In the genomic region with DNA sequence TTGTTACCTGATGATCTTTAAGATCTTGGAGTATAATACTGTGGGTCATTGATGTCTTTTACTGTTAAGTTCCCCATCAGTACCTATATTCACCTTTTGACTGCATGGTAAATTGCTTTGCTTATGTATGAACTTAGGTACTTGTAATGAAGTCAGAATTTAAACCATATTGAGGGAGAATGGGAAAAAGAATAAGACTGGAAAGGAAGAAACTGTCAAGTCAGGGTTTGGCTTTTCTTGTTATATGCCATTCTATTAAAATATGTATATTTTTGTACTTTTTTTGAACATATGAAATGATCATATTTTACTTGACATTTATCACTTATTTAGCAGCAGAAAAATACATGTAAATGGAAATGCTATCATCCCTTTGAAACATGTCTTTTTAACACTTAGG, we compare ENCODE assay signal across 31 cellular contexts.
"Had no signal": no experiment of that assay in that cellular context is flagged by ENCODE, and none has a peak within 500 bp of the region (broad histone marks: within the 10 kb centered on the region; RNA-seq: fewer than 3 reads in every experiment).

No MANE protein-coding gene starts in this region.

- H3K4me3 Mint-ChIP-seq: activated CD4-positive, alpha-beta memory T cell treated with anti-CD3 and anti-CD28 coated beads, Interleukin-2, amount 10 ng/mL, durations not matched to agents 7 days and 5 days; activated CD8-positive, alpha-beta memory T cell treated with anti-CD3 and anti-CD28 coated beads, Interleukin-2, amount 10 ng/mL, durations not matched to agents 7 days and 5 days; activated naive CD4-positive, alpha-beta T cell treated with anti-CD3 and anti-CD28 coated beads, Interleukin-2, amount 10 ng/mL, durations not matched to agents 7 days and 5 days; activated naive CD8-positive, alpha-beta T cell treated with anti-CD3 and anti-CD28 coated beads, Interleukin-2, amount 10 ng/mL, durations not matched to agents 7 days and 5 days had no signal

- H3K4me3 ChIP-seq: body of pancreas, SJSA1 had no signal

- H3K36me3 ChIP-seq: SJSA1 had no signal

- H3K9me3 Mint-ChIP-seq: activated CD4-positive, alpha-beta memory T cell treated with anti-CD3 and anti-CD28 coated beads, Interleukin-2, amount 10 ng/mL, durations not matched to agents 7 days and 5 days; activated naive CD4-positive, alpha-beta T cell treated with anti-CD3 and anti-CD28 coated beads, Interleukin-2, amount 10 ng/mL, durations not matched to agents 7 days and 5 days had no signal

- DNase-seq: activated CD4-positive, alpha-beta memory T cell treated with anti-CD3 and anti-CD28 coated beads, Interleukin-2, amount 10 ng/mL, durations not matched to agents 7 days and 5 days; activated CD4-positive, alpha-beta T cell treated with anti-CD3 and anti-CD28 coated beads for 1 hour; activated CD4-positive, alpha-beta T cell treated with anti-CD3 and anti-CD28 coated beads for 48 hours; activated CD4-positive, CD25-positive, alpha-beta regulatory T cell; activated CD8-positive, alpha-beta memory T cell treated with anti-CD3 and anti-CD28 coated beads for 24 hours; activated CD8-positive, alpha-beta memory T cell treated with anti-CD3 and anti-CD28 coated beads, Interleukin-2, amount 10 ng/mL, durations not matched to agents 7 days and 5 days; activated CD8-positive, alpha-beta memory T cell treated with anti-CD3 and anti-CD28 coated beads, Interleukin-2, amount 50 U/mL, for 48 hours; activated effector memory CD4-positive, alpha-beta T cell treated with Interleukin-2 at 50 U/mL for 16 hours; activated naive CD4-positive, alpha-beta T cell treated with anti-CD3 and anti-CD28 coated beads, Interleukin-2, amount 10 ng/mL, durations not matched to agents 7 days and 5 days; activated naive CD8-positive, alpha-beta T cell treated with anti-CD3 and anti-CD28 coated beads, Interleukin-2, amount 10 ng/mL, durations not matched to agents 7 days and 5 days; activated T-cell treated with anti-CD3 and anti-CD28 coated beads, Interleukin-2, amount 50 U/mL, for 48 hours; body of pancreas; caudate nucleus; Karpas-422; NCI-H1105; NCI-H1417 treated with DMSO at 0.1 percent for 48 hours; NCI-H187 treated with DMSO at 0.1 percent for 48 hours; NCI-H2081; NCI-H2171 treated with DMSO at 0.1 percent for 48 hours; NCI-H226; NCI-H446 treated with DMSO at 0.1 percent for 48 hours; NCI-H524; RPMI8226; SHP77 treated with DMSO at 0.1 percent for 48 hours; SW 1271; T-helper 1 cell; T-helper 2 cell; T-helper 9 cell had no signal

- H3K27me3 Mint-ChIP-seq: activated CD4-positive, alpha-beta memory T cell treated with anti-CD3 and anti-CD28 coated beads, Interleukin-2, amount 10 ng/mL, durations not matched to agents 7 days and 5 days; activated CD8-positive, alpha-beta memory T cell treated with anti-CD3 and anti-CD28 coated beads, Interleukin-2, amount 10 ng/mL, durations not matched to agents 7 days and 5 days; activated naive CD4-positive, alpha-beta T cell treated with anti-CD3 and anti-CD28 coated beads, Interleukin-2, amount 10 ng/mL, durations not matched to agents 7 days and 5 days; activated naive CD8-positive, alpha-beta T cell treated with anti-CD3 and anti-CD28 coated beads, Interleukin-2, amount 10 ng/mL, durations not matched to agents 7 days and 5 days had no signal

- H3K4me1 ChIP-seq: SJSA1 had no signal

- H3K36me3 Mint-ChIP-seq: activated naive CD4-positive, alpha-beta T cell treated with anti-CD3 and anti-CD28 coated beads, Interleukin-2, amount 10 ng/mL, durations not matched to agents 7 days and 5 days had no signal

- H3K27ac ChIP-seq: SJSA1, VCaP had no signal

- H3K27ac Mint-ChIP-seq: activated CD4-positive, alpha-beta memory T cell treated with anti-CD3 and anti-CD28 coated beads, Interleukin-2, amount 10 ng/mL, durations not matched to agents 7 days and 5 days; activated CD8-positive, alpha-beta memory T cell treated with anti-CD3 and anti-CD28 coated beads, Interleukin-2, amount 10 ng/mL, durations not matched to agents 7 days and 5 days; activated naive CD4-positive, alpha-beta T cell treated with anti-CD3 and anti-CD28 coated beads, Interleukin-2, amount 10 ng/mL, durations not matched to agents 7 days and 5 days; activated naive CD8-positive, alpha-beta T cell treated with anti-CD3 and anti-CD28 coated beads, Interleukin-2, amount 10 ng/mL, durations not matched to agents 7 days and 5 days had no signal

- ATAC-seq: body of pancreas, Panc1 had no signal

- H3K9me3 ChIP-seq: body of pancreas, SJSA1 had no signal

- H3K27me3 ChIP-seq: body of pancreas, SJSA1 had no signal
